In genomic region chr11:46920709-46921108, GRCh38 we compare ENCODE assay signal across 11 cellular contexts. TPM values are rescaled to one million over a fixed set of nuclear protein-coding genes. Genes with fewer than 3 reads are reported as not detected.
DNase-seq lines count a peak whose midpoint lies in the region; FAIRE-seq and TF ChIP-seq lines count a peak whose summit lies in the region.
"Had no signal": no experiment of that assay in that cellular context is flagged by ENCODE, and none has a peak within 500 bp of the region (broad histone marks: within the 10 kb centered on the region; RNA-seq: fewer than 3 reads in every experiment).

No MANE protein-coding gene starts in this region.

- peak; percentile 77 for DNase-seq in HFF-Myc (ENCODE audit: extremely low read depth, low read depth)
- peak; percentile 96 for DNase-seq in bronchial epithelial cell (ENCODE audit: low read depth)
- peak; percentile 96 for DNase-seq in kidney glomerular epithelial cell (lab: John Stamatoyannopoulos, UW)
- DNase-seq in stromal cell of bone marrow (ENCODE audit: low read depth) = peak; percentile 99
- DNase-seq in activated effector memory CD4-positive, alpha-beta T cell treated with Interleukin-2 at 50 U/mL for 16 hours = no peak
- no peak for DNase-seq in NCI-H2171 (lab: John Stamatoyannopoulos, UW)
- DNase-seq in WERI-Rb-1 = no peak
- DNase-seq in retina = no peak
- DNase-seq: activated CD4-positive, alpha-beta T cell treated with anti-CD3 and anti-CD28 coated beads for 1 hour; NCI-H1930 had no signal

- H3K36me3 ChIP-seq in bronchial epithelial cell (ENCODE audit: control insufficient read depth, insufficient read depth, low read length) (no peaks in the 10 kb centered on the region), WERI-Rb-1 (no peaks in the 10 kb centered on the region)
- H3K36me3 ChIP-seq: prostate gland had no signal

- H3K4me3 ChIP-seq in HFF-Myc (replicated peaks; ENCODE audit: low read depth, low read length) = no peak overlapping the region
- H3K4me3 ChIP-seq in bronchial epithelial cell (ENCODE audit: low read depth, low read length) = no peak overlapping the region
- H3K4me3 ChIP-seq in WERI-Rb-1 (ENCODE audit: low read depth, low read length) = no peak overlapping the region
- H3K4me3 ChIP-seq: prostate gland had no signal

- TF ChIP-seq CTCF in HFF-Myc (IDR thresholded peaks at IDR 0.05; ENCODE audit: low read depth, low read length, missing control alignments) (no peak), bronchial epithelial cell (IDR thresholded peaks at IDR 0.05; ENCODE audit: insufficient read depth, low read length, severe bottlenecking) (no peak), WERI-Rb-1 (IDR thresholded peaks at IDR 0.05; ENCODE audit: low read depth, low read length) (no peak)

- no peaks in the 10 kb centered on the region for H3K9me3 ChIP-seq in WERI-Rb-1 (ENCODE audit: severe bottlenecking)
- H3K9me3 ChIP-seq: prostate gland had no signal

- H3K27ac ChIP-seq in WERI-Rb-1 = no peak overlapping the region
- H3K27ac ChIP-seq: prostate gland had no signal

- no peak for FAIRE-seq in bronchial epithelial cell (lab: Jason Lieb, UNC)

- H3K27me3 ChIP-seq in bronchial epithelial cell (ENCODE audit: control insufficient read depth, insufficient read depth, low read length) = no peaks in the 10 kb centered on the region
- H3K27me3 ChIP-seq in WERI-Rb-1 (ENCODE audit: insufficient read depth, low read depth, severe bottlenecking) = no peaks in the 10 kb centered on the region

RNA-seq across cellular contexts. Expression of gene LRP4, which starts 2.4 kb away (rescaled TPM):
- total RNA-seq in bronchial epithelial cell = 3.3 and 5.0 TPM in 2 replicates

RNA-seq across cellular contexts. Expression of gene CSTPP1, which starts 15.9 kb away (rescaled TPM):
- 6.6 and 9.1 TPM in 2 replicates for total RNA-seq in bronchial epithelial cell

Comparison
In these comparisons a context has a peak if more than half of its experiments do, and no peak if none do; other contexts are left out.
1. DNase-seq: peak in HFF-Myc (single experiment), bronchial epithelial cell (single experiment), kidney glomerular epithelial cell (single experiment) and stromal cell of bone marrow (single experiment); none in activated effector memory CD4-positive, alpha-beta T cell treated with Interleukin-2 at 50 U/mL for 16 hours (single experiment), NCI-H2171 (single experiment), WERI-Rb-1 (single experiment) and retina (single experiment).